Comparison of ENCODE assay signal across 17 cellular contexts in the genomic region with DNA sequence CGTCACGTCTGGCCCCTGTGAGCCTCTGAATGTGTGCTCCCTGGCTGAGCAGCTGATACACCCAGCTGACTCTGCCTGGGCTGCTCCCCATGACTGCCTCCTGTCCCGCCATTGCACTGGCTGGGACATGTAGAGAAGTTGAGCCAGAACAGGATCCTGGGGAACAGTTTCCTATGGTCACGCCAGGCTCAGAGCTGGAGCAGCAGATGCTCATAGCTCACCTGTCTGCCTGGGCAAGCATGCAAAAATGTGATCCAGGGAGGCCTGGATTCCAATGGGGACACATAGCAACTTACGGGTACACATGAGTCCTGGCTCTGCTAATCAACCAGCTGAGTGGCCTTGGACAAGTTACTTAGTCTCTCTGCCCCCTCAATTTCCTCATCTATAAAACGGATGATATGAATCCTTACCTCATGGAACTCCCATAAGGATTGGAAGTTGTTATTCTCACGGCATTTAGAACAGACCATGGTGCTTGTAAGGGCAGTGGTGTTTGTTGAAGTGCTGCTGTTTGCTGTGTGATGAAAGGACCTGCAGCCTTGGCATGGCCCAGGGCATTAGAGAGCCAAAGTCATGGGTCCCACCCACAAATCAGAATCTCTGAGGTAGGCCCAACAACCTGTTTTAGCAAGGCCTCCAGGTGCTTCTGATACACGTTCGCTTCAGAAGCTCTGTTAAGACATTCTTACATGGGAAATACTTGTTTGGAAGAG.
DNase-seq lines count a peak whose midpoint lies in the region; ATAC-seq and TF ChIP-seq lines count a peak whose summit lies in the region.
"Had no signal": no experiment of that assay in that cellular context is flagged by ENCODE, and none has a peak within 500 bp of the region (broad histone marks: within the 10 kb centered on the region; RNA-seq: fewer than 3 reads in every experiment).

No MANE protein-coding gene starts in this region.

- H2BK20ac ChIP-seq in IMR-90 (ENCODE audit: low read depth, low read length) = no peak overlapping the region

- H3K36me3 Mint-ChIP-seq in neural progenitor cell = no peaks in the 10 kb centered on the region
- H3K36me3 Mint-ChIP-seq in activated CD4-positive, alpha-beta T cell treated with anti-CD3 and anti-CD28 coated beads, Interleukin-2, amount 10 ng/mL, durations not matched to agents 7 days and 5 days (ENCODE audit: low read depth) = no peaks in the 10 kb centered on the region
- H3K36me3 Mint-ChIP-seq: CD14-positive monocyte; CD8-positive, alpha-beta T cell had no signal

- no peaks in the 10 kb centered on the region for H3K79me1 ChIP-seq in IMR-90 (ENCODE audit: low read depth in 1 of 2, low read length in 2 of 2)

- no peaks in the 10 kb centered on the region for H3K9me3 Mint-ChIP-seq in neural progenitor cell
- H3K9me3 Mint-ChIP-seq in activated CD4-positive, alpha-beta T cell treated with anti-CD3 and anti-CD28 coated beads, Interleukin-2, amount 10 ng/mL, durations not matched to agents 7 days and 5 days = no peaks in the 10 kb centered on the region
- H3K9me3 Mint-ChIP-seq: CD8-positive, alpha-beta T cell; GM23338 had no signal

- no peak overlapping the region for H2BK15ac ChIP-seq in IMR-90 (ENCODE audit: low read depth, low read length)

- H3K27me3 Mint-ChIP-seq in neural progenitor cell (ENCODE audit: insufficient read depth, low read depth) = peaks cover 4% of the 10 kb centered on the region
- H3K27me3 Mint-ChIP-seq in activated CD4-positive, alpha-beta T cell treated with anti-CD3 and anti-CD28 coated beads, Interleukin-2, amount 10 ng/mL, durations not matched to agents 7 days and 5 days = no peaks in the 10 kb centered on the region

- H4K20me1 ChIP-seq in IMR-90 (ENCODE audit: insufficient read depth, low read length) (no peaks in the 10 kb centered on the region), neural progenitor cell (ENCODE audit: low read depth) (no peaks in the 10 kb centered on the region)

- H3K4me1 Mint-ChIP-seq in neural progenitor cell = peaks cover 5% of the 10 kb centered on the region
- no peaks in the 10 kb centered on the region for H3K4me1 Mint-ChIP-seq in activated CD4-positive, alpha-beta T cell treated with anti-CD3 and anti-CD28 coated beads, Interleukin-2, amount 10 ng/mL, durations not matched to agents 7 days and 5 days

- ATAC-seq in IMR-90 (ENCODE audit: low read depth) (no peak), HG03571 (IDR thresholded peaks at IDR 0.05; ENCODE audit: unreplicated experiment) (no peak)
- ATAC-seq: A549; CD8-positive, alpha-beta T cell had no signal

- peaks cover 14% of the 10 kb centered on the region for H3F3A ChIP-seq in neural progenitor cell (ENCODE audit: low read depth)

- H3K27me3 ChIP-seq in IMR-90 (ENCODE audit: control insufficient read depth, insufficient read depth, low read length) = no peaks in the 10 kb centered on the region
- H3K27me3 ChIP-seq in neural progenitor cell = no peaks in the 10 kb centered on the region

- no peak overlapping the region for H3K18ac ChIP-seq in IMR-90 (ENCODE audit: low read depth, low read length)

- DNase-seq in HEK293T (ENCODE audit: extremely low spot score) (peak; percentile 3), IMR-90 (no peak), neural progenitor cell (ENCODE audit: low spot score) (no peak), ureter (ENCODE audit: low spot score) (peak; percentile 34)
- no peak for DNase-seq in activated CD4-positive, alpha-beta T cell treated with anti-CD3 and anti-CD28 coated beads, Interleukin-2, amount 10 ng/mL, durations not matched to agents 7 days and 5 days
- no peak for DNase-seq in stimulated activated CD4-positive, alpha-beta T cell treated with anti-CD3 and anti-CD28 coated beads, Interleukin-2, amount 100 ng/mL, for 24 hours
- DNase-seq: CD8-positive, alpha-beta T cell; COR-L47; DMS153; DMS79 treated with DMSO at 0.1 percent for 48 hours; EL; H7 had no signal

- CTCF ChIA-PET in HEK293T (lab: Yijun Ruan, JAX) (interaction anchor here (0.6 kb wide), 1 partner anchor 16 kb away, joined by 3 read pairs; no protein-coding TSS in a partner anchor), IMR-90 (lab: Yijun Ruan, JAX) (interaction anchor here (0.6 to 1.0 kb wide), 2 partner anchors 22 to 349 kb away, joined by 3 read pairs; no protein-coding TSS in a partner anchor)
- CTCF ChIA-PET in activated CD4-positive, alpha-beta T cell treated with anti-CD3 and anti-CD28 coated beads, Interleukin-2, amount 10 ng/mL, durations not matched to agents 7 days and 5 days (lab: Charles Lee) = no interaction called here

- H3K4me3 Mint-ChIP-seq in neural progenitor cell = no peak overlapping the region
- no peak overlapping the region for H3K4me3 Mint-ChIP-seq in activated CD4-positive, alpha-beta T cell treated with anti-CD3 and anti-CD28 coated beads, Interleukin-2, amount 10 ng/mL, durations not matched to agents 7 days and 5 days
- H3K4me3 Mint-ChIP-seq: CD14-positive monocyte; CD8-positive, alpha-beta T cell; GM23338 had no signal

- H3K4me2 ChIP-seq in IMR-90 (ENCODE audit: low read depth, low read length) (no peak overlapping the region), neural progenitor cell (no peak overlapping the region)
- H3K4me2 ChIP-seq: A549, GM23338 had no signal

- H3K4me3 ChIP-seq in IMR-90 (ENCODE audit: insufficient read depth, low read depth, low read length) (no peak overlapping the region), neural progenitor cell (no peak overlapping the region)
- H3K4me3 ChIP-seq: A549, GM23338 had no signal

- H3K27ac ChIP-seq in IMR-90 (ENCODE audit: insufficient read depth, low read length) (no peak overlapping the region), neural progenitor cell (no peak overlapping the region)
- H3K27ac ChIP-seq: A549, HL-60 had no signal

- intact Hi-C loops in IMR-90 (cut with micrococcal nuclease) = no loop called here

- H3K4me1 ChIP-seq in IMR-90 (ENCODE audit: control insufficient read depth, insufficient read depth, low read length) (peaks cover 3% of the 10 kb centered on the region; the same call in 1 of the 2 replicates), neural progenitor cell (peaks cover 15% of the 10 kb centered on the region)

- no peak for TF ChIP-seq RAD21 in IMR-90 (IDR thresholded peaks at IDR 0.05; ENCODE audit: low read length)

- H3K9ac ChIP-seq in IMR-90 (ENCODE audit: low read depth, low read length) = no peak overlapping the region
- no peak overlapping the region for H3K9ac ChIP-seq in neural progenitor cell

- no peaks in the 10 kb centered on the region for H3K9me3 ChIP-seq in IMR-90 (ENCODE audit: control insufficient read depth, insufficient read depth, low read length)
- no peaks in the 10 kb centered on the region for H3K9me3 ChIP-seq in neural progenitor cell (ENCODE audit: low read depth)
- H3K9me3 ChIP-seq: A549 had no signal

- no peak overlapping the region for H2BK120ac ChIP-seq in IMR-90 (ENCODE audit: low read depth, low read length)

- no peak overlapping the region for H3K27ac Mint-ChIP-seq in neural progenitor cell
- H3K27ac Mint-ChIP-seq in activated CD4-positive, alpha-beta T cell treated with anti-CD3 and anti-CD28 coated beads, Interleukin-2, amount 10 ng/mL, durations not matched to agents 7 days and 5 days = no peak overlapping the region
- H3K27ac Mint-ChIP-seq: CD14-positive monocyte; CD8-positive, alpha-beta T cell; GM23338 had no signal

- no peak overlapping the region for H3K23ac ChIP-seq in IMR-90 (ENCODE audit: low read depth, low read length)

- H4K8ac ChIP-seq in IMR-90 (ENCODE audit: low read depth in 2 of 2, low read length in 2 of 2) = no peak overlapping the region

- H3K14ac ChIP-seq in IMR-90 (replicated peaks; ENCODE audit: low read depth, low read length) = no peak overlapping the region

- 92% methylated on average over 2 of the region's 9 CpGs; no CpG with 5 or more reads in 1 of the 2 experiments for WGBS in IMR-90 (ENCODE audit: extremely low coverage in 2 of 2, insufficient read length in 1 of 2), 2 experiments

- peaks cover 11% of the 10 kb centered on the region for H3K9me1 ChIP-seq in IMR-90 (ENCODE audit: insufficient read depth, low read length)

- in situ Hi-C loops in IMR-90 (cut with MboI; ENCODE audit: low sequenced_read_pairs) = no loop called here

- H4K91ac ChIP-seq in IMR-90 (ENCODE audit: insufficient read depth, low read depth, low read length) = no peak overlapping the region

- H2BK5ac ChIP-seq in IMR-90 (ENCODE audit: low read depth, low read length, poor library complexity, severe bottlenecking) = no peak overlapping the region

- no TSS peak for BruUV-seq in IMR-90 (replicated peaks; lab: Mats Ljungman, UMichigan)

- H3K36me3 ChIP-seq in IMR-90 (ENCODE audit: control insufficient read depth, insufficient read depth, low read length) (no peaks in the 10 kb centered on the region), neural progenitor cell (no peaks in the 10 kb centered on the region)

- H3K4ac ChIP-seq in IMR-90 (ENCODE audit: low read depth, low read length) = no peak overlapping the region

- TF ChIP-seq CTCF in IMR-90 (conservative IDR thresholded peaks at IDR 0.05; ENCODE audit: low read depth, low read length) (no peak), neural progenitor cell (IDR thresholded peaks at IDR 0.05) (no peak)

- H3K56ac ChIP-seq in IMR-90 (ENCODE audit: extremely low read depth, insufficient read depth, low read length) = no peak overlapping the region

- H2AK9ac ChIP-seq in IMR-90 (replicated peaks; ENCODE audit: low read depth, low read length, poor library complexity) = no peak overlapping the region

- no peak for TF ChIP-seq POLR2A in IMR-90 (IDR thresholded peaks at IDR 0.05; ENCODE audit: low read depth, low read length)

- H2AFZ ChIP-seq in IMR-90 (replicated peaks; ENCODE audit: low read length, poor library complexity) = peak overlapping the region; percentile 61
- H2AFZ ChIP-seq in neural progenitor cell (replicated peaks) = peak overlapping the region; percentile 82

- no peak overlapping the region for H4K5ac ChIP-seq in IMR-90 (ENCODE audit: low read depth, low read length)

- POLR2A ChIA-PET in HEK293T (lab: Yijun Ruan, JAX) (no interaction called here), IMR-90 (lab: Charles Lee; ENCODE audit: unreplicated experiment) (no interaction called here)
- POLR2A ChIA-PET in activated CD4-positive, alpha-beta T cell treated with anti-CD3 and anti-CD28 coated beads, Interleukin-2, amount 10 ng/mL, durations not matched to agents 7 days and 5 days (lab: Charles Lee) = no interaction called here

- H2AK5ac ChIP-seq in IMR-90 (ENCODE audit: low read depth, low read length) = no peak overlapping the region; the same call in 1 of the 2 replicates

- dilution Hi-C loops in IMR-90 (cut with HindIII; ENCODE audit: low sequenced_read_pairs, unreplicated experiment) = no loop called here

- no peaks in the 10 kb centered on the region for H3K79me2 ChIP-seq in neural progenitor cell (ENCODE audit: low read depth)

TF ChIP-seq in HEK293T, 16 proteins besides CTCF, POLR2A, EP300 and RAD21 (continues in another document):
- no peak for TF ChIP-seq ZNF384 (IDR thresholded peaks at IDR 0.05)
- TF ChIP-seq FOXK2 (IDR thresholded peaks at IDR 0.05) = no peak
- no peak for TF ChIP-seq ARNT (IDR thresholded peaks at IDR 0.05)

Comparison
In these comparisons a context has a peak if more than half of its experiments do, and no peak if none do; other contexts are left out.
1. DNase-seq: peak in HEK293T (single experiment) and ureter (single experiment); none in IMR-90 (single experiment), neural progenitor cell (single experiment), activated CD4-positive, alpha-beta T cell treated with anti-CD3 and anti-CD28 coated beads, Interleukin-2, amount 10 ng/mL, durations not matched to agents 7 days and 5 days (single experiment) and stimulated activated CD4-positive, alpha-beta T cell treated with anti-CD3 and anti-CD28 coated beads, Interleukin-2, amount 100 ng/mL, for 24 hours (0 of 2).